Comparison of ENCODE assay signal across 18 cellular contexts in the genomic region with DNA sequence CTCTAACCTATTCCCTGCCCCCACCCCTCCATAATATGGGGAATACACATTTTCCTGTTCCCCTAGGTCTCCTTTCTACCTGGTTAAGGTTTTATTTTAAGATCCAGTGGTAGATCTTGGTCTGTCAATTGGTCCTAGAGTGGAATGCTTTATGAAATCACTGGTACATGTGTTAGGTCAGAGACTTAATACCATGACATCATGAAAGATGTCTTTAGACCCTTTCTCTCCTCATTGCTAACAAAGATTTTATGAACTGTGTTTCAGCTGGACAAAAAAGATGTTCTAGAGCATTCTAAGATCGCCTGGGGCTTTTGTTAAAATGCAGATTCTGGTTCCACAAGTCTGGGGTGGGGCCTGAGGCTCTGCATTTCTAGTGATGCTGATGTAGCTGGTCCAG. TPM values are rescaled to one million over a fixed set of nuclear protein-coding genes. Genes with fewer than 3 reads are reported as not detected.
DNase-seq lines count a peak whose midpoint lies in the region; ATAC-seq and TF ChIP-seq lines count a peak whose summit lies in the region.
"Had no signal": no experiment of that assay in that cellular context is flagged by ENCODE, and none has a peak within 500 bp of the region (broad histone marks: within the 10 kb centered on the region; RNA-seq: fewer than 3 reads in every experiment).

No MANE protein-coding gene starts in this region.

- no peak for ATAC-seq in upper lobe of left lung (ENCODE audit: low FRiP score in 2 of 2)
- ATAC-seq in stimulated activated naive B cell treated with anti-CD40 and anti-IgM and Interleukin-4, amounts not matched to agents 10 μg/mL and 1 μg/mL and 100 μg/mL, for 72 hours (replicated peaks): no peak
- ATAC-seq: activated naive CD8-positive, alpha-beta T cell treated with anti-CD3 and anti-CD28 coated beads, Interleukin-2, amount 50 U/mL, for 24 hours; activated T-cell treated with anti-CD3 and anti-CD28 coated beads, Interleukin-2, amount 50 U/mL, for 4 hours; left lobe of liver; T-helper 17 cell had no signal

- H3K36me3 Mint-ChIP-seq in osteocyte (ENCODE audit: unreplicated experiment): peaks cover 9% of the 10 kb centered on the region
- peaks cover 23 to 31% of the 10 kb centered on the region in 2 donors for H3K36me3 Mint-ChIP-seq in stimulated activated naive B cell treated with anti-CD40 and anti-IgM and Interleukin-4, amounts not matched to agents 10 μg/mL and 1 μg/mL and 100 μg/mL, for 72 hours

- H3K27ac Mint-ChIP-seq in osteocyte (ENCODE audit: unreplicated experiment): peak overlapping the region; percentile 96
- no peak overlapping the region for H3K27ac Mint-ChIP-seq in stimulated activated naive B cell treated with anti-CD40 and anti-IgM and Interleukin-4, amounts not matched to agents 10 μg/mL and 1 μg/mL and 100 μg/mL, for 72 hours
- H3K27ac Mint-ChIP-seq: activated naive CD8-positive, alpha-beta T cell treated with anti-CD3 and anti-CD28 coated beads, Interleukin-2, amount 50 U/mL, for 24 hours; T-helper 17 cell had no signal

- TF ChIP-seq POLR2A in esophagus muscularis mucosa (IDR thresholded peaks at IDR 0.05; ENCODE audit: low read depth) (no peak), upper lobe of left lung (IDR thresholded peaks at IDR 0.05) (no peak)

- H3K4me3 ChIP-seq in adipocyte (ENCODE audit: low read length) (peak overlapping the region; percentile 61), esophagus muscularis mucosa (no peak overlapping the region), upper lobe of left lung (no peak overlapping the region)
- H3K4me3 ChIP-seq: spleen had no signal

- no peak overlapping the region for H3K4me3 Mint-ChIP-seq in osteocyte (ENCODE audit: unreplicated experiment)
- H3K4me3 Mint-ChIP-seq in stimulated activated naive B cell treated with anti-CD40 and anti-IgM and Interleukin-4, amounts not matched to agents 10 μg/mL and 1 μg/mL and 100 μg/mL, for 72 hours: no peak overlapping the region
- H3K4me3 Mint-ChIP-seq: activated naive CD8-positive, alpha-beta T cell treated with anti-CD3 and anti-CD28 coated beads, Interleukin-2, amount 50 U/mL, for 24 hours; activated T-cell treated with anti-CD3 and anti-CD28 coated beads, Interleukin-2, amount 50 U/mL, for 4 hours; T-helper 17 cell had no signal

- peak overlapping the region; percentile 84 for H3K9ac ChIP-seq in adipocyte (ENCODE audit: low read length)

- no peaks in the 10 kb centered on the region for H3K36me3 ChIP-seq in adipocyte (ENCODE audit: control insufficient read depth, insufficient read depth, low read length, severe bottlenecking)
- no peaks in the 10 kb centered on the region for H3K36me3 ChIP-seq in esophagus muscularis mucosa
- no peaks in the 10 kb centered on the region for H3K36me3 ChIP-seq in upper lobe of left lung

- no peaks in the 10 kb centered on the region for H3K27me3 Mint-ChIP-seq in osteocyte (ENCODE audit: unreplicated experiment)
- H3K27me3 Mint-ChIP-seq in stimulated activated naive B cell treated with anti-CD40 and anti-IgM and Interleukin-4, amounts not matched to agents 10 μg/mL and 1 μg/mL and 100 μg/mL, for 72 hours: no peaks in the 10 kb centered on the region
- H3K27me3 Mint-ChIP-seq: activated naive CD8-positive, alpha-beta T cell treated with anti-CD3 and anti-CD28 coated beads, Interleukin-2, amount 50 U/mL, for 24 hours had no signal

- intact Hi-C loops in esophagus muscularis mucosa (cut with DNase I): no loop called here

- TF ChIP-seq EP300 in esophagus muscularis mucosa (IDR thresholded peaks at IDR 0.05) (no peak), upper lobe of left lung (IDR thresholded peaks at IDR 0.05) (no peak)

- TF ChIP-seq CTCF in esophagus muscularis mucosa (IDR thresholded peaks at IDR 0.05) (no peak), osteocyte (IDR thresholded peaks at IDR 0.05) (no peak), upper lobe of left lung (IDR thresholded peaks at IDR 0.05) (no peak)

- no peaks in the 10 kb centered on the region for H3K9me3 Mint-ChIP-seq in osteocyte (ENCODE audit: unreplicated experiment)
- H3K9me3 Mint-ChIP-seq in stimulated activated naive B cell treated with anti-CD40 and anti-IgM and Interleukin-4, amounts not matched to agents 10 μg/mL and 1 μg/mL and 100 μg/mL, for 72 hours: no peaks in the 10 kb centered on the region
- H3K9me3 Mint-ChIP-seq: activated naive CD8-positive, alpha-beta T cell treated with anti-CD3 and anti-CD28 coated beads, Interleukin-2, amount 50 U/mL, for 24 hours; activated T-cell treated with anti-CD3 and anti-CD28 coated beads, Interleukin-2, amount 50 U/mL, for 4 hours had no signal

- peaks cover 77% of the 10 kb centered on the region for H3K4me1 ChIP-seq in adipocyte (ENCODE audit: control insufficient read depth, insufficient read depth, low read length)
- peaks cover 87 to 100% (median 100%) of the 10 kb centered on the region in 4 donors for H3K4me1 ChIP-seq in esophagus muscularis mucosa
- peaks cover 48 to 59% (median 55%) of the 10 kb centered on the region in 4 donors for H3K4me1 ChIP-seq in upper lobe of left lung

- peak overlapping the region; percentile 94 to 99 (median 96) for H3K27ac ChIP-seq in esophagus muscularis mucosa (replicated peaks in 1 of 4)
- H3K27ac ChIP-seq in upper lobe of left lung: peak overlapping the region in 3 of 4 donors; percentile 19 to 73 (median 44)
- H3K27ac ChIP-seq: RWPE1 had no signal

- peaks cover 83% of the 10 kb centered on the region for H3K4me1 Mint-ChIP-seq in osteocyte (ENCODE audit: unreplicated experiment)
- peaks cover 18 to 36% of the 10 kb centered on the region in 2 donors for H3K4me1 Mint-ChIP-seq in stimulated activated naive B cell treated with anti-CD40 and anti-IgM and Interleukin-4, amounts not matched to agents 10 μg/mL and 1 μg/mL and 100 μg/mL, for 72 hours

- H3K27me3 ChIP-seq in adipocyte (replicated peaks; ENCODE audit: control insufficient read depth, insufficient read depth, low read length) (no peaks in the 10 kb centered on the region), esophagus muscularis mucosa (no peaks in the 10 kb centered on the region), upper lobe of left lung (no peaks in the 10 kb centered on the region)
- H3K27me3 ChIP-seq: spleen had no signal

- H3K9me3 ChIP-seq in adipocyte (ENCODE audit: control insufficient read depth, low read length): no peaks in the 10 kb centered on the region
- no peaks in the 10 kb centered on the region for H3K9me3 ChIP-seq in esophagus muscularis mucosa
- no peaks in the 10 kb centered on the region for H3K9me3 ChIP-seq in upper lobe of left lung
- H3K9me3 ChIP-seq: spleen had no signal

- WGBS in esophagus muscularis mucosa: 88% methylated on average over 1 of the region's 1 CpG
- WGBS in upper lobe of left lung, 2 donors: 88 to 100% methylated on average over 1 of the region's 1 CpG

- DNase-seq in adipocyte (ENCODE audit: low read depth) (no peak), esophagus muscularis mucosa (ENCODE audit: extremely low spot score) (no peak), osteocyte (ENCODE audit: extremely low spot score, unreplicated experiment) (no peak), upper lobe of left lung (no peak), NCI-H82 treated with DMSO at 0.1 percent for 48 hours (lab: John Stamatoyannopoulos, UW; ENCODE audit: unreplicated experiment) (no peak), C1 segment of cervical spinal cord (lab: John Stamatoyannopoulos, UW) (no peak)
- no peak for DNase-seq in stimulated activated naive B cell treated with anti-CD40 and anti-IgM and Interleukin-4, amounts not matched to agents 10 μg/mL and 1 μg/mL and 100 μg/mL, for 72 hours
- DNase-seq: activated naive CD8-positive, alpha-beta T cell treated with anti-CD3 and anti-CD28 coated beads, Interleukin-2, amount 50 U/mL, for 24 hours; activated T-cell treated with anti-CD3 and anti-CD28 coated beads, Interleukin-2, amount 50 U/mL, for 4 hours; cortex of kidney; DMS79 treated with DMSO at 0.1 percent for 48 hours; Karpas-422; NCI-H1694 treated with DMSO at 0.1 percent for 48 hours; NCI-H526 treated with DMSO at 0.1 percent for 48 hours; spleen; T-helper 17 cell had no signal

RNA-seq across cellular contexts. Expression of gene GSN, which starts 9.1 kb away (rescaled TPM):
- total RNA-seq in esophagus muscularis mucosa (1,000 to 10,000 TPM; 2,509 to 3,811 (median 3,170) TPM), osteocyte (235 and 249 TPM in 2 replicates), upper lobe of left lung (100 to 1,000 TPM; 217 to 935 (median 648) TPM)
